8 cellular contexts compared by ENCODE assay signal in genomic region chr14:68789002-68789797, GRCh38. TPM values are rescaled to one million over a fixed set of nuclear protein-coding genes. Genes with fewer than 3 reads are reported as not detected.
A peak's percentile ranks its signal among the peaks of the same experiment; 100 is the strongest.
DNase-seq lines count a peak whose midpoint lies in the region; ATAC-seq and TF ChIP-seq lines count a peak whose summit lies in the region.

No MANE protein-coding gene starts in this region.

- H3K9me3 ChIP-seq in KOPT-K1 (ENCODE audit: insufficient read depth, low read length, poor library complexity, severe bottlenecking): no peaks in the 10 kb centered on the region
- no peaks in the 10 kb centered on the region for H3K9me3 ChIP-seq in SK-N-SH
- no peaks in the 10 kb centered on the region for H3K9me3 ChIP-seq in tibial artery

- peaks cover 55% of the 10 kb centered on the region for H3K36me3 Mint-ChIP-seq in osteocyte (ENCODE audit: unreplicated experiment)

- peak overlapping the region; percentile 13 for H3K27ac ChIP-seq in KOPT-K1 (ENCODE audit: low read depth, low read length, poor library complexity, severe bottlenecking)
- H3K27ac ChIP-seq in SK-N-SH (ENCODE audit: low read depth in 2 of 2, low read length in 1 of 2): peak overlapping the region; percentile 58 to 64
- peak overlapping the region; percentile 96 to 100 for H3K27ac ChIP-seq in tibial artery

- POLR2A ChIA-PET in SK-N-SH (lab: Yijun Ruan, JAX): interaction anchor here (0.6 to 1.0 kb wide), 2 partner anchors 27 to 547 kb away, joined by 3 read pairs; no protein-coding TSS in a partner anchor

- no peaks in the 10 kb centered on the region for H3K9me2 ChIP-seq in SK-N-SH

- H3K27me3 ChIP-seq in SK-N-SH (ENCODE audit: insufficient read depth) (no peaks in the 10 kb centered on the region), tibial artery (no peaks in the 10 kb centered on the region)

- ATAC-seq in HG02588 (IDR thresholded peaks at IDR 0.05; ENCODE audit: unreplicated experiment): no peak

- peaks cover 29% of the 10 kb centered on the region for H3F3A ChIP-seq in SK-N-SH (replicated peaks; ENCODE audit: insufficient read depth)

- H4K20me1 ChIP-seq in SK-N-SH (ENCODE audit: insufficient read depth): no peaks in the 10 kb centered on the region

- TF ChIP-seq CTCF in SK-N-SH (IDR thresholded peaks at IDR 0.05): peak; percentile 79
- TF ChIP-seq CTCF in osteocyte (IDR thresholded peaks at IDR 0.05): peak; percentile 72
- TF ChIP-seq CTCF in tibial artery (IDR thresholded peaks at IDR 0.05): peak; percentile 60 to 71

- peak overlapping the region; percentile 68 for H3K4me2 ChIP-seq in SK-N-SH

- CTCF ChIA-PET in SK-N-SH (lab: Yijun Ruan, JAX): interaction anchor here (0.6 to 10.4 kb wide), 62 partner anchors 9 to 864 kb away, joined by 3 to 160 read pairs (median 4); no protein-coding TSS in a partner anchor

- no peaks in the 10 kb centered on the region for H3K9me3 Mint-ChIP-seq in osteocyte (ENCODE audit: unreplicated experiment)

- H3K4me3 ChIP-seq in SK-N-SH (ENCODE audit: low read depth in 2 of 2, low read length in 1 of 2) (peak overlapping the region in 1 of 2 experiments; percentile 52; a peak in 2 of 4 replicates), tibial artery (peak overlapping the region; percentile 88 to 95)

- peak overlapping the region; percentile 92 for H3K4me3 Mint-ChIP-seq in osteocyte (ENCODE audit: unreplicated experiment)

- H3K79me2 ChIP-seq in SK-N-SH (ENCODE audit: insufficient read depth): peaks cover 25% of the 10 kb centered on the region

- H3K36me3 ChIP-seq in KOPT-K1 (ENCODE audit: insufficient read depth, low read length) (peaks cover 17% of the 10 kb centered on the region), SK-N-SH (replicated peaks in 1 of 2; ENCODE audit: control insufficient read depth in 1 of 2, insufficient read depth in 2 of 2, low read length in 1 of 2) (peaks cover 3% of the 10 kb centered on the region in 2 experiments), tibial artery (peaks cover 20 to 56% (median 54%) of the 10 kb centered on the region in 3 donors)

- TF ChIP-seq EP300 in SK-N-SH (IDR thresholded peaks at IDR 0.05; ENCODE audit: borderline replicate concordance in 1 of 2, low read depth in 1 of 2, low read length in 1 of 2): no peak

- peaks cover 48% of the 10 kb centered on the region for H3K4me1 Mint-ChIP-seq in osteocyte (ENCODE audit: unreplicated experiment)

- intact Hi-C loops in tibial artery (cut with DNase I; ENCODE audit: low total_unique reads): loop anchor here (5.0 to 10.0 kb wide), 3 partner anchors 164 to 844 kb away; no protein-coding TSS in a partner anchor

- TF ChIP-seq RAD21 in SK-N-SH (IDR thresholded peaks at IDR 0.05; ENCODE audit: low read length): peak; percentile 95

- no peak overlapping the region for H2AFZ ChIP-seq in SK-N-SH (ENCODE audit: low read depth)

- H3K4me1 ChIP-seq in SK-N-SH (ENCODE audit: control insufficient read depth in 1 of 2, insufficient read depth in 2 of 2, low read depth in 1 of 2, low read length in 1 of 2) (peaks cover 4 to 17% of the 10 kb centered on the region in 2 experiments), tibial artery (peaks cover 0 to 46% (median 24%) of the 10 kb centered on the region in 4 donors)

- DNase-seq in DMS114 treated with DMSO at 0.1 percent for 48 hours (lab: John Stamatoyannopoulos, UW; ENCODE audit: unreplicated experiment): peak; percentile 67
- DNase-seq in SK-N-SH: peak; percentile 95
- peak; percentile 89 for DNase-seq in activated naive CD4-positive, alpha-beta T cell treated with anti-CD3 and anti-CD28 coated beads, Interleukin-2, amount 50 U/mL, for 16 hours
- DNase-seq in glomerular visceral epithelial cell (ENCODE audit: extremely low spot score): peak; percentile 84
- DNase-seq in osteocyte (ENCODE audit: extremely low spot score, unreplicated experiment): no peak
- DNase-seq in tibial artery: peak; percentile 82 to 92

- WGBS in SK-N-SH (ENCODE audit: low lambda C conversion rate): 27% methylated on average over 13 of the region's 14 CpGs

- no peaks in the 10 kb centered on the region for H3K27me3 Mint-ChIP-seq in osteocyte (ENCODE audit: unreplicated experiment)

- H3K27ac Mint-ChIP-seq in osteocyte (ENCODE audit: unreplicated experiment): peak overlapping the region; percentile 100

- H3K9ac ChIP-seq in SK-N-SH: peak overlapping the region; percentile 45

TF ChIP-seq in SK-N-SH, 30 proteins besides CTCF, POLR2A, EP300 and RAD21:
- TF ChIP-seq ZBTB33 (IDR thresholded peaks at IDR 0.05; ENCODE audit: borderline replicate concordance, low read depth) (no peak), SIN3A (IDR thresholded peaks at IDR 0.05; ENCODE audit: borderline replicate concordance, low read depth, low read length) (peak; percentile 36; the same call in 1 of the 2 replicates), FOSL2 (IDR thresholded peaks at IDR 0.05; ENCODE audit: borderline replicate concordance, low read depth) (no peak), NFIC (IDR thresholded peaks at IDR 0.05; ENCODE audit: borderline replicate concordance) (peak; percentile 9; the same call in 1 of the 2 replicates), FOXM1 (IDR thresholded peaks at IDR 0.05; ENCODE audit: low read depth) (no peak), YY1 (IDR thresholded peaks at IDR 0.05; ENCODE audit: low read depth) (peak; percentile 42; the same call in 1 of the 2 replicates), RCOR1 (IDR thresholded peaks at IDR 0.05; ENCODE audit: low read length) (peak; percentile 38; the same call in 1 of the 2 replicates), SMC3 (IDR thresholded peaks at IDR 0.05; ENCODE audit: low read depth, low read length) (peak; percentile 99), CHD2 (IDR thresholded peaks at IDR 0.05; ENCODE audit: low read length, partially characterized antibody) (peak; percentile 50), MAX (IDR thresholded peaks at IDR 0.05; ENCODE audit: low read depth) (peak; percentile 16; the same call in 1 of the 2 replicates), NRF1 (IDR thresholded peaks at IDR 0.05; ENCODE audit: low read depth, low read length) (peak; percentile 33; the same call in 1 of the 2 replicates)

RNA-seq across cellular contexts. Expression of gene ZFP36L1, which starts 3.7 kb away (rescaled TPM):
- 8.8 and 16.5 TPM in 2 replicates for polyA plus RNA-seq in SK-N-SH (2012; rRNA removed)
- 8.1 and 13.9 TPM in 2 replicates for polyA plus RNA-seq in SK-N-SH (2012; cell fraction: cytosol; rRNA removed)
- polyA plus RNA-seq in SK-N-SH (2012; cell fraction: nucleus; rRNA removed): 27.3 and 37.3 TPM in 2 replicates
- 311 and 352 TPM in 2 replicates for total RNA-seq in osteocyte

Comparison
In these comparisons a context has a peak if more than half of its experiments do, and no peak if none do; other contexts are left out.
1. H3K27ac ChIP-seq: peak in every context shown above with its lines; median percentile 98 in tibial artery; 61 in SK-N-SH; 13 in KOPT-K1.